ENCODE assay signal across 10 cellular contexts in the genomic region with DNA sequence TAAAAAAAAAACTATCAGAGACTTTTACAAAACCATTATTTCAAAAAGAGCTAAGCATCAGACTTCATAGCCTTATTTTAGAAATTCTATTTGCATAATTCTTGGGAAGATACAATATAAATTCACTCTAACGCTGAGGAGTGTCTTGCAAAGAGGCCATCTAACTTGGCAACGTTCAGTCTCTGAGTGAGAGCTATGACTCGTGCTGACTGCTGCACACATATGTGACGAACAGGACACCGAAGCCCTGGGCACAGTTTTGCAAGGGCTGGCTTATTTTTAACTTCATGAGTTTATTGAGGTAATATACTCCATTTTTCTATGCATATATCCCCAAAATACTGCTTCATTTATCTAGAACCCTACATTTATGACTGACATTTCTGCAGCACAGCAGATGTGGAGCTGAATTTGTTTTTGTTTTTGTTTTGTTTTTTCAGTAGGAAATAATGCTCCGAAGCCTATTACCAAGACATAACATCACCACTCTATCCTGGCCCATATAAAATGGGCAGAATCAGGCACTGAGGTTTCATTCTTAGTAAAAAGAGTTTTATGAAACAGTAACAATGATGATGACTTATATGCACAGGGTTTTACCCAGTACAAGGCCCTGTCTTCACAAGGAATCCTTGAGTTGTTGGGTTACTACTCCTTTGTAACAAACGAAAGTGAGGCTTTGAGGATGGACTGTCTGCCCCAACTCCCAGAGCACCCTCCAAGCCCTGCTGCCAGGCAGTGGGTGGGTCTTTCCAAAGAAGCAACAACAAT.
DNase-seq lines count a peak whose midpoint lies in the region; ATAC-seq, FAIRE-seq and TF ChIP-seq lines count a peak whose summit lies in the region.
"Had no signal": no experiment of that assay in that cellular context is flagged by ENCODE, and none has a peak within 500 bp of the region (broad histone marks: within the 10 kb centered on the region; RNA-seq: fewer than 3 reads in every experiment).

No MANE protein-coding gene starts in this region.

- CTCF ChIA-PET in HCT116 (lab: Charles Lee): no interaction called here

- RAD21 ChIA-PET in HCT116 (lab: Charles Lee; ENCODE audit: low non-redundant PET in 1 of 2, low total read pairs in 2 of 2, uncharacterized antibody in 2 of 2, unreplicated experiment in 2 of 2): no interaction called here

- no peak for TF ChIP-seq POLR2A in HCT116 (IDR thresholded peaks at IDR 0.05; ENCODE audit: borderline replicate concordance, extremely low read depth, insufficient read depth, insufficient read length)

- H3K27ac ChIP-seq in HCT116 (ENCODE audit: low read depth, low read length) (no peak overlapping the region), esophagus (ENCODE audit: low read depth in 2 of 2, low read length in 1 of 2) (peak overlapping the region; percentile 62 to 91)
- H3K27ac ChIP-seq: testis had no signal

- H3K4me1 ChIP-seq in HCT116 (ENCODE audit: control insufficient read depth in 1 of 2, insufficient read depth in 2 of 2, low read length in 2 of 2) (peaks cover 5 to 24% of the 10 kb centered on the region in 2 experiments; a peak in 3 of 4 replicates), esophagus (ENCODE audit: control insufficient read depth in 2 of 2, insufficient read depth in 2 of 2, low read length in 1 of 2) (peaks cover 2 to 11% of the 10 kb centered on the region in 2 donors)

- intact Hi-C loops in HCT116 (cut with micrococcal nuclease): no loop called here

- no peak overlapping the region for H3K9ac ChIP-seq in HCT116 (ENCODE audit: low read length)

- FAIRE-seq in urothelium cell line (lab: Jason Lieb, UNC): no peak

- TF ChIP-seq CTCF in HCT116 (IDR thresholded peaks at IDR 0.05 in 2 of 3, conservative IDR thresholded peaks at IDR 0.05 in 1 of 3; ENCODE audit: borderline replicate concordance in 1 of 3, insufficient read depth in 1 of 3, low read depth in 2 of 3, low read length in 2 of 3): no peak

- no peak overlapping the region for H3K4me2 ChIP-seq in HCT116 (ENCODE audit: low read length)

- H3K9me3 ChIP-seq in HCT116 (ENCODE audit: control insufficient read depth in 1 of 2, insufficient read depth in 1 of 2, low read depth in 1 of 2, low read length in 2 of 2): no peaks in the 10 kb centered on the region
- no peaks in the 10 kb centered on the region for H3K9me3 ChIP-seq in esophagus (ENCODE audit: control insufficient read depth in 2 of 2, insufficient read depth in 1 of 2, low read depth in 1 of 2, low read length in 1 of 2)
- H3K9me3 ChIP-seq: testis had no signal

- no peak for ATAC-seq in HCT116
- no peak for ATAC-seq in HG02970 (IDR thresholded peaks at IDR 0.05; ENCODE audit: low FRiP score, unreplicated experiment)

- H3K27me3 ChIP-seq in HCT116 (ENCODE audit: insufficient read depth, low read length): no peaks in the 10 kb centered on the region
- H3K27me3 ChIP-seq in esophagus (ENCODE audit: control insufficient read depth in 1 of 2, insufficient read depth in 2 of 2, low read length in 2 of 2): no peaks in the 10 kb centered on the region
- H3K27me3 ChIP-seq: testis had no signal

- 52 to 58% methylated on average over 7 of the region's 7 CpGs for WGBS in esophagus, 2 donors

- BruUV-seq in HCT116 (replicated peaks; lab: Mats Ljungman, UMichigan): no TSS peak

- H3K4me3 ChIP-seq in HCT116 (replicated peaks in 1 of 2; ENCODE audit: low read depth in 1 of 2, low read length in 2 of 2): no peak overlapping the region
- peak overlapping the region; percentile 6 to 52 for H3K4me3 ChIP-seq in esophagus (ENCODE audit: low read depth in 1 of 2, low read length in 2 of 2)
- H3K4me3 ChIP-seq: testis had no signal

- no peak overlapping the region for H2AFZ ChIP-seq in HCT116 (ENCODE audit: low read depth, low read length, poor library complexity, severe bottlenecking)

- H3K79me2 ChIP-seq in HCT116 (ENCODE audit: insufficient read depth, low read length): no peaks in the 10 kb centered on the region

- TF ChIP-seq RAD21 in HCT116 (IDR thresholded peaks at IDR 0.05; ENCODE audit: low read depth): no peak

- H3K9me2 ChIP-seq in HCT116 (ENCODE audit: insufficient read depth): no peaks in the 10 kb centered on the region

- H3K36me3 ChIP-seq in HCT116 (ENCODE audit: control insufficient read depth in 1 of 2, insufficient read depth in 2 of 2, low read length in 2 of 2) (no peaks in the 10 kb centered on the region), esophagus (ENCODE audit: control insufficient read depth in 2 of 2, insufficient read depth in 2 of 2, low read length in 1 of 2) (peaks cover 0 to 2% of the 10 kb centered on the region in 2 donors)

- DNase-seq in HCT116 (ENCODE audit: low read depth, low spot score) (no peak), RKO (ENCODE audit: low spot score) (peak; percentile 31), stromal cell of bone marrow (ENCODE audit: low read depth) (peak; percentile 11), urothelium cell line (ENCODE audit: low spot score) (no peak), NCI-H2081 treated with DMSO at 0.1 percent for 48 hours (lab: John Stamatoyannopoulos, UW) (no peak)
- DNase-seq: cortex of kidney, NCI-H446 treated with DMSO at 0.1 percent for 48 hours, testis had no signal

- no peaks in the 10 kb centered on the region for H4K20me1 ChIP-seq in HCT116 (ENCODE audit: insufficient read depth)

- POLR2A ChIA-PET in HCT116 (lab: Charles Lee): no interaction called here

TF ChIP-seq in HCT116, 20 proteins besides CTCF, POLR2A, EP300 and RAD21:
- TF ChIP-seq YY1 (IDR thresholded peaks at IDR 0.05; ENCODE audit: extremely low read depth, insufficient replicate concordance, low read depth, low read length) (no peak), EZH2phosphoT487 (IDR thresholded peaks at IDR 0.05; ENCODE audit: borderline replicate concordance) (no peak), CEBPB (IDR thresholded peaks at IDR 0.05; ENCODE audit: low read depth) (no peak), CBX3 (IDR thresholded peaks at IDR 0.05; ENCODE audit: low read depth) (no peak), JUND (IDR thresholded peaks at IDR 0.05) (0 out of 2 replicates have a peak, but pooled peaks have one; percentile 19), ZNF274 (IDR thresholded peaks at IDR 0.05; ENCODE audit: low read depth, low read length) (no peak), ELF1 (IDR thresholded peaks at IDR 0.05; ENCODE audit: borderline replicate concordance, low read depth) (no peak), TCF7L2 (IDR thresholded peaks at IDR 0.05; ENCODE audit: borderline replicate concordance, extremely low read depth, insufficient read depth, insufficient read length) (no peak), FOSL1 (IDR thresholded peaks at IDR 0.05; ENCODE audit: low read depth) (peak; percentile 22; the same call in 1 of the 2 replicates)
- TF ChIP-seq, protein P1, sequence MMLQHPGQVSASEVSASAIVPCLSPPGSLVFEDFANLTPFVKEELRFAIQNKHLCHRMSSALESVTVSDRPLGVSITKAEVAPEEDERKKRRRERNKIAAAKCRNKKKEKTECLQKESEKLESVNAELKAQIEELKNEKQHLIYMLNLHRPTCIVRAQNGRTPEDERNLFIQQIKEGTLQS (IDR thresholded peaks at IDR 0.05): no peak

Comparison
In these comparisons a context has a peak if more than half of its experiments do, and no peak if none do; other contexts are left out.
1. DNase-seq: peak in RKO (single experiment) and stromal cell of bone marrow (single experiment); none in HCT116 (single experiment), urothelium cell line (single experiment) and NCI-H2081 treated with DMSO at 0.1 percent for 48 hours (single experiment).
2. H3K4me3 ChIP-seq: peak in esophagus (2 of 2); none in HCT116 (0 of 2).